ENCODE assay signal across 9 cellular contexts in genomic region chr18:46281185-46282176, GRCh38.
DNase-seq lines count a peak whose midpoint lies in the region; ATAC-seq and TF ChIP-seq lines count a peak whose summit lies in the region.
"Had no signal": no experiment of that assay in that cellular context is flagged by ENCODE, and none has a peak within 500 bp of the region (broad histone marks: within the 10 kb centered on the region; RNA-seq: fewer than 3 reads in every experiment).

No MANE protein-coding gene starts in this region.

- no peak overlapping the region for H3K27ac ChIP-seq in OCI-LY1 (ENCODE audit: low read depth, low read length, poor library complexity, severe bottlenecking)

- H3K4me3 Mint-ChIP-seq in natural killer cell, result no peak overlapping the region
- no peak overlapping the region for H3K4me3 Mint-ChIP-seq in stimulated activated naive CD8-positive, alpha-beta T cell treated with anti-CD3 and anti-CD28 coated beads, Interleukin-15, amount 100 ng/mL, for 72 hours
- H3K4me3 Mint-ChIP-seq: activated naive CD4-positive, alpha-beta T cell treated with anti-CD3 and anti-CD28 coated beads, Interleukin-2, amount 50 U/mL, for 24 hours had no signal

- H3K9me3 ChIP-seq in OCI-LY1 (ENCODE audit: low read length), result no peaks in the 10 kb centered on the region

- H3K36me3 ChIP-seq in OCI-LY1 (ENCODE audit: insufficient read depth, low read length), result no peaks in the 10 kb centered on the region

- no peaks in the 10 kb centered on the region for H3K9me3 Mint-ChIP-seq in natural killer cell
- H3K9me3 Mint-ChIP-seq in stimulated activated naive CD8-positive, alpha-beta T cell treated with anti-CD3 and anti-CD28 coated beads, Interleukin-15, amount 100 ng/mL, for 72 hours, result no peaks in the 10 kb centered on the region
- H3K9me3 Mint-ChIP-seq: activated naive CD4-positive, alpha-beta T cell treated with anti-CD3 and anti-CD28 coated beads, Interleukin-2, amount 50 U/mL, for 24 hours had no signal

- no peak overlapping the region for H3K9ac ChIP-seq in OCI-LY1 (ENCODE audit: low read length)

- H3F3A ChIP-seq in OCI-LY1 (ENCODE audit: insufficient read depth, low read length), result no peaks in the 10 kb centered on the region

- H3K36me3 Mint-ChIP-seq in natural killer cell, result no peaks in the 10 kb centered on the region
- H3K36me3 Mint-ChIP-seq: activated naive CD4-positive, alpha-beta T cell treated with anti-CD3 and anti-CD28 coated beads, Interleukin-2, amount 50 U/mL, for 24 hours had no signal

- ATAC-seq in GM19452 (IDR thresholded peaks at IDR 0.05; ENCODE audit: unreplicated experiment) (peak; percentile 75), esophagus mucosa (peak; percentile 79), natural killer cell (peak; percentile 84 to 99 (median 97))
- ATAC-seq in stimulated activated naive CD8-positive, alpha-beta T cell treated with anti-CD3 and anti-CD28 coated beads, Interleukin-15, amount 100 ng/mL, for 72 hours, result peak; percentile 85

- peaks cover 7 to 16% of the 10 kb centered on the region in 2 donors for H3K4me1 Mint-ChIP-seq in natural killer cell
- peaks cover 19% of the 10 kb centered on the region for H3K4me1 Mint-ChIP-seq in stimulated activated naive CD8-positive, alpha-beta T cell treated with anti-CD3 and anti-CD28 coated beads, Interleukin-15, amount 100 ng/mL, for 72 hours

- no peaks in the 10 kb centered on the region for H3K9me2 ChIP-seq in OCI-LY1 (ENCODE audit: low read depth, low read length)

- H3K27me3 ChIP-seq in OCI-LY1 (ENCODE audit: insufficient read depth, low read length), result no peaks in the 10 kb centered on the region

- H2AFZ ChIP-seq in OCI-LY1 (ENCODE audit: low read length), result no peak overlapping the region

- intact Hi-C loops in natural killer cell (cut with micrococcal nuclease), result loop anchor here (1.0 to 5.0 kb wide), 3 partner anchors 116 to 377 kb away; no protein-coding TSS in a partner anchor

- H3K4me1 ChIP-seq in OCI-LY1 (ENCODE audit: insufficient read depth, low read length, severe bottlenecking), result no peaks in the 10 kb centered on the region

- H3K79me2 ChIP-seq in OCI-LY1 (ENCODE audit: insufficient read depth, low read length), result no peaks in the 10 kb centered on the region

- no peaks in the 10 kb centered on the region for H3K27me3 Mint-ChIP-seq in natural killer cell (ENCODE audit: low read depth in 2 of 2)
- H3K27me3 Mint-ChIP-seq in stimulated activated naive CD8-positive, alpha-beta T cell treated with anti-CD3 and anti-CD28 coated beads, Interleukin-15, amount 100 ng/mL, for 72 hours, result no peaks in the 10 kb centered on the region
- H3K27me3 Mint-ChIP-seq: activated naive CD4-positive, alpha-beta T cell treated with anti-CD3 and anti-CD28 coated beads, Interleukin-2, amount 50 U/mL, for 24 hours had no signal

- no peaks in the 10 kb centered on the region for H4K20me1 ChIP-seq in OCI-LY1 (ENCODE audit: insufficient read depth, low read length)

- no peak overlapping the region for H3K4me3 ChIP-seq in OCI-LY1 (ENCODE audit: low read depth, low read length, poor library complexity, severe bottlenecking)

- H3K27ac Mint-ChIP-seq in natural killer cell, result no peak overlapping the region
- H3K27ac Mint-ChIP-seq in stimulated activated naive CD8-positive, alpha-beta T cell treated with anti-CD3 and anti-CD28 coated beads, Interleukin-15, amount 100 ng/mL, for 72 hours, result no peak overlapping the region
- H3K27ac Mint-ChIP-seq: activated naive CD4-positive, alpha-beta T cell treated with anti-CD3 and anti-CD28 coated beads, Interleukin-2, amount 50 U/mL, for 24 hours had no signal

- TF ChIP-seq CTCF in OCI-LY1 (IDR thresholded peaks at IDR 0.05; ENCODE audit: low read length) (peak; percentile 81), natural killer cell (IDR thresholded peaks at IDR 0.05) (peak; percentile 96)

- H3K4me2 ChIP-seq in OCI-LY1 (ENCODE audit: low read length), result no peak overlapping the region

- DNase-seq in COLO829 (ENCODE audit: low spot score) (peak; percentile 51), HPDE6-E6E7 (ENCODE audit: extremely low spot score) (peak; percentile 63), activated T-cell treated with anti-CD3 and anti-CD28 coated beads for 24 hours (ENCODE audit: low read depth) (peak; percentile 38), natural killer cell (peak; percentile 63)
- peak; percentile 52 to 56 for DNase-seq in stimulated activated naive CD8-positive, alpha-beta T cell treated with anti-CD3 and anti-CD28 coated beads, Interleukin-15, amount 100 ng/mL, for 72 hours
